8 cellular contexts compared by ENCODE assay signal in the genomic region with DNA sequence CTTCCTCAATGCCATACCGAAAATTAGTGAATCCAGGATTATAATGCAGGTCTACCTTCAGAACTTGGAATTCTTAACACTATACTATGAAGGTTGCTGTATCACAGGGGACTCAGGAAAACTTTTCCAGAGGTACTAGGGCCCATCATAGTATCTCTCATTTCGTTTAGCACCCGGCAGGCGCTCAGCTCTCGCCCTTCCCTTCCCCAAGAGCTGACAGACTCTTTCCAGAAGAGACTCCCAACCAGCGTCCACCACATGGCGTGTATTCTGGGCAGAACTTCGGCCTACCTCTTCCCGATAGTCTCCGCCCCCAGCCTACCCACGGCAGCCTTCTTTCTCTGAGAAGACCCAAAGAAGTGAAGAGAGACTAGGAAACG. TPM values are rescaled to one million over a fixed set of nuclear protein-coding genes. Genes with fewer than 3 reads are reported as not detected.
DNase-seq lines count a peak whose midpoint lies in the region; ATAC-seq and TF ChIP-seq lines count a peak whose summit lies in the region.

No MANE protein-coding gene starts in this region.

- peaks cover 6% of the 10 kb centered on the region for H3K4me1 Mint-ChIP-seq in Caco-2 (ENCODE audit: low read depth, unreplicated experiment)
- H3K4me1 Mint-ChIP-seq in activated CD8-positive, alpha-beta T cell treated with anti-CD3 and anti-CD28 coated beads, Interleukin-2, amount 10 ng/mL, durations not matched to agents 7 days and 5 days (ENCODE audit: low read depth) = peaks cover 40% of the 10 kb centered on the region

- H3K4me3 ChIP-seq in Caco-2 (ENCODE audit: low read depth, low read length) (peak overlapping the region; percentile 93), HFF-Myc (replicated peaks; ENCODE audit: low read depth, low read length) (peak overlapping the region; percentile 93), right cardiac atrium (ENCODE audit: low read length) (peak overlapping the region; percentile 99), skeletal muscle tissue (ENCODE audit: low read length in 3 of 3) (peak overlapping the region; percentile 81 to 98 (median 93))

- intact Hi-C loops in Caco-2 (cut with micrococcal nuclease; ENCODE audit: unreplicated experiment) = loop anchor here (5.0 kb wide), 1 partner anchor 307 kb away; no protein-coding TSS in a partner anchor
- intact Hi-C loops in right cardiac atrium (cut with DNase I) = loop anchor here in 1 of 4 donors (10.0 kb wide), 1 partner anchor 310 kb away; no protein-coding TSS in a partner anchor

- WGBS in right cardiac atrium = under 1% methylated on average over 12 of the region's 12 CpGs

- TSS peak; percentile 75 for BruUV-seq in Caco-2 (replicated peaks; lab: Mats Ljungman, UMichigan)

- H3K27me3 Mint-ChIP-seq in Caco-2 (ENCODE audit: insufficient read depth, unreplicated experiment) = no peaks in the 10 kb centered on the region
- H3K27me3 Mint-ChIP-seq in activated CD8-positive, alpha-beta T cell treated with anti-CD3 and anti-CD28 coated beads, Interleukin-2, amount 10 ng/mL, durations not matched to agents 7 days and 5 days (ENCODE audit: low read depth) = no peaks in the 10 kb centered on the region

- peaks cover 15% of the 10 kb centered on the region for H3K36me3 Mint-ChIP-seq in Caco-2 (ENCODE audit: insufficient read depth, unreplicated experiment)
- H3K36me3 Mint-ChIP-seq in activated CD8-positive, alpha-beta T cell treated with anti-CD3 and anti-CD28 coated beads, Interleukin-2, amount 10 ng/mL, durations not matched to agents 7 days and 5 days (ENCODE audit: low read depth) = peaks cover 21% of the 10 kb centered on the region

- POLR2A ChIA-PET in Caco-2 (lab: Charles Lee) = no interaction called here
- POLR2A ChIA-PET in activated CD8-positive, alpha-beta T cell treated with anti-CD3 and anti-CD28 coated beads, Interleukin-2, amount 10 ng/mL, durations not matched to agents 7 days and 5 days (lab: Charles Lee) = interaction anchor here (0.7 to 2.2 kb wide), 2 partner anchors 16 to 29 kb away, joined by 3 to 8 read pairs; no protein-coding TSS in a partner anchor

- no peaks in the 10 kb centered on the region for H3K9me3 Mint-ChIP-seq in Caco-2 (ENCODE audit: unreplicated experiment)
- H3K9me3 Mint-ChIP-seq in activated CD8-positive, alpha-beta T cell treated with anti-CD3 and anti-CD28 coated beads, Interleukin-2, amount 10 ng/mL, durations not matched to agents 7 days and 5 days (ENCODE audit: insufficient read depth) = no peaks in the 10 kb centered on the region

- H3K27me3 ChIP-seq in Caco-2 (replicated peaks; ENCODE audit: control insufficient read depth, insufficient read depth, low read length) = no peaks in the 10 kb centered on the region
- no peaks in the 10 kb centered on the region for H3K27me3 ChIP-seq in right cardiac atrium (ENCODE audit: control insufficient read depth, insufficient read depth)
- no peaks in the 10 kb centered on the region for H3K27me3 ChIP-seq in skeletal muscle tissue (ENCODE audit: control insufficient read depth in 3 of 3, insufficient read depth in 3 of 3, low read length in 3 of 3)

- H3K36me3 ChIP-seq in Caco-2 (ENCODE audit: control insufficient read depth, insufficient read depth, low read length) (no peaks in the 10 kb centered on the region), skeletal muscle tissue (ENCODE audit: control insufficient read depth in 3 of 3, insufficient read depth in 3 of 3, low read length in 3 of 3) (peaks cover 7 to 31% (median 18%) of the 10 kb centered on the region in 3 donors)

- peak; percentile 34 for ATAC-seq in activated CD8-positive, alpha-beta T cell treated with anti-CD3 and anti-CD28 coated beads, Interleukin-2, amount 10 ng/mL, durations not matched to agents 7 days and 5 days
- ATAC-seq in right cardiac atrium = peak; percentile 58 to 74
- no peak for ATAC-seq in GM18907 (IDR thresholded peaks at IDR 0.05; ENCODE audit: unreplicated experiment)

- DNase-seq in Caco-2 (no peak), HFF-Myc (ENCODE audit: extremely low read depth, low read depth) (no peak), right cardiac atrium (no peak), DMS79 (lab: John Stamatoyannopoulos, UW) (no peak), EL (no peak)
- no peak for DNase-seq in activated CD8-positive, alpha-beta T cell treated with anti-CD3 and anti-CD28 coated beads, Interleukin-2, amount 10 ng/mL, durations not matched to agents 7 days and 5 days

- H3K9ac ChIP-seq in skeletal muscle tissue (ENCODE audit: low read depth in 1 of 3, low read length in 3 of 3) = peak overlapping the region; percentile 96 to 100 (median 98)

- H3K9me3 ChIP-seq in Caco-2 (no peaks in the 10 kb centered on the region), right cardiac atrium (ENCODE audit: control insufficient read depth, low read length) (no peaks in the 10 kb centered on the region), skeletal muscle tissue (ENCODE audit: control insufficient read depth in 3 of 3, low read length in 3 of 3) (no peaks in the 10 kb centered on the region)

- H3K4me1 ChIP-seq in Caco-2 (no peaks in the 10 kb centered on the region), right cardiac atrium (ENCODE audit: control insufficient read depth, insufficient read depth, low read length) (no peaks in the 10 kb centered on the region), skeletal muscle tissue (ENCODE audit: control insufficient read depth in 3 of 3, insufficient read depth in 3 of 3, low read length in 3 of 3) (peaks cover 16 to 27% (median 22%) of the 10 kb centered on the region in 3 donors)

- H3K27ac ChIP-seq in right cardiac atrium (ENCODE audit: low read length) (peak overlapping the region; percentile 91), skeletal muscle tissue (ENCODE audit: low read depth, low read length) (peak overlapping the region; percentile 98)

- H3K27ac Mint-ChIP-seq in Caco-2 (ENCODE audit: unreplicated experiment) = peak overlapping the region; percentile 98
- H3K27ac Mint-ChIP-seq in activated CD8-positive, alpha-beta T cell treated with anti-CD3 and anti-CD28 coated beads, Interleukin-2, amount 10 ng/mL, durations not matched to agents 7 days and 5 days = peak overlapping the region; percentile 97

- no peak for TF ChIP-seq CTCF in Caco-2 (IDR thresholded peaks at IDR 0.05; ENCODE audit: insufficient read depth in 1 of 2, low read depth in 1 of 2, low read length in 1 of 2, severe bottlenecking in 1 of 2, unreplicated experiment in 1 of 2)
- TF ChIP-seq CTCF in HFF-Myc (IDR thresholded peaks at IDR 0.05; ENCODE audit: low read depth, low read length, missing control alignments) = no peak

- CTCF ChIA-PET in Caco-2 (lab: Charles Lee) = no interaction called here
- CTCF ChIA-PET in activated CD8-positive, alpha-beta T cell treated with anti-CD3 and anti-CD28 coated beads, Interleukin-2, amount 10 ng/mL, durations not matched to agents 7 days and 5 days (lab: Charles Lee) = interaction anchor here (0.9 to 4.8 kb wide), 5 partner anchors 11 to 186 kb away, joined by 3 to 22 read pairs (median 6); no protein-coding TSS in a partner anchor

- peak overlapping the region; percentile 96 for H3K4me3 Mint-ChIP-seq in Caco-2 (ENCODE audit: unreplicated experiment)
- peak overlapping the region; percentile 96 for H3K4me3 Mint-ChIP-seq in activated CD8-positive, alpha-beta T cell treated with anti-CD3 and anti-CD28 coated beads, Interleukin-2, amount 10 ng/mL, durations not matched to agents 7 days and 5 days

RNA-seq across cellular contexts. Expression of a gene that starts 0.3 kb away (rescaled TPM):
- 22.3 and 29.4 TPM in 2 replicates for total RNA-seq in Caco-2 (2022)
- total RNA-seq in activated CD8-positive, alpha-beta T cell treated with anti-CD3 and anti-CD28 coated beads, Interleukin-2, amount 10 ng/mL, durations not matched to agents 7 days and 5 days = 10 to 100 TPM; 51.7 to 55.3 TPM
- 10 to 100 TPM; 15.7 to 19.0 (median 16.3) TPM for total RNA-seq in right cardiac atrium
- polyA plus RNA-seq in right cardiac atrium = 10.9 TPM
- total RNA-seq in skeletal muscle tissue = 15.7 TPM

RNA-seq across cellular contexts. Expression of a gene that starts 0.9 kb away (rescaled TPM):
- total RNA-seq in Caco-2 (2022) (7.6 and 7.8 TPM in 2 replicates), right cardiac atrium (1 to 10 TPM; 2.0 to 4.0 (median 3.0) TPM), skeletal muscle tissue (15.7 TPM)
- 10 to 100 TPM; 26.4 to 29.1 TPM for total RNA-seq in activated CD8-positive, alpha-beta T cell treated with anti-CD3 and anti-CD28 coated beads, Interleukin-2, amount 10 ng/mL, durations not matched to agents 7 days and 5 days
- polyA plus RNA-seq in right cardiac atrium = 2.0 TPM

RNA-seq across cellular contexts. Expression of a gene that starts 31.4 kb away (rescaled TPM):
- total RNA-seq in Caco-2 (2022) = 127 and 138 TPM in 2 replicates
- total RNA-seq in activated CD8-positive, alpha-beta T cell treated with anti-CD3 and anti-CD28 coated beads, Interleukin-2, amount 10 ng/mL, durations not matched to agents 7 days and 5 days = 100 to 1,000 TPM; 138 to 141 TPM
- total RNA-seq in right cardiac atrium = 10 to 100 TPM; 46.4 to 67.2 (median 55.1) TPM
- polyA plus RNA-seq in right cardiac atrium = 16.5 TPM
- total RNA-seq in skeletal muscle tissue = 125 TPM
